In genomic region chr5:74595143-74595915, GRCh38 we compare ENCODE assay signal across 13 cellular contexts. TPM values are rescaled to one million over a fixed set of nuclear protein-coding genes. Genes with fewer than 3 reads are reported as not detected.
DNase-seq lines count a peak whose midpoint lies in the region; ATAC-seq and TF ChIP-seq lines count a peak whose summit lies in the region.
"Had no signal": no experiment of that assay in that cellular context is flagged by ENCODE, and none has a peak within 500 bp of the region (broad histone marks: within the 10 kb centered on the region; RNA-seq: fewer than 3 reads in every experiment).

No MANE protein-coding gene starts in this region.

- H3K4me1 Mint-ChIP-seq in nephron: peaks cover 28% of the 10 kb centered on the region
- no peaks in the 10 kb centered on the region for H3K4me1 Mint-ChIP-seq in CD8-positive, alpha-beta T cell (ENCODE audit: low read depth)
- H3K4me1 Mint-ChIP-seq in stimulated activated effector memory CD8-positive, alpha-beta T cell treated with anti-CD3 and anti-CD28 coated beads, Interleukin-12 subunit alpha, Interleukin-12 subunit beta, amount 100 ng/mL, for 72 hours: no peaks in the 10 kb centered on the region
- H3K4me1 Mint-ChIP-seq: activated B cell treated with CpG ODN at 0.5 μM for 24 hours had no signal

- H3K27me3 Mint-ChIP-seq in nephron (ENCODE audit: low read depth): no peaks in the 10 kb centered on the region
- peaks cover 2% of the 10 kb centered on the region for H3K27me3 Mint-ChIP-seq in CD8-positive, alpha-beta T cell (ENCODE audit: low read depth)

- no peak for ATAC-seq in CD8-positive, alpha-beta T cell
- no peak for ATAC-seq in upper lobe of left lung (ENCODE audit: low FRiP score in 2 of 2)
- ATAC-seq in stimulated activated effector memory CD8-positive, alpha-beta T cell treated with anti-CD3 and anti-CD28 coated beads, Interleukin-12 subunit alpha, Interleukin-12 subunit beta, amount 100 ng/mL, for 72 hours: no peak
- ATAC-seq: activated T-cell treated with anti-CD3 and anti-CD28 coated beads, Interleukin-2, amount 50 U/mL, for 72 hours had no signal

- no peaks in the 10 kb centered on the region for H3K36me3 Mint-ChIP-seq in nephron (ENCODE audit: low read depth)
- no peaks in the 10 kb centered on the region for H3K36me3 Mint-ChIP-seq in CD8-positive, alpha-beta T cell
- no peaks in the 10 kb centered on the region for H3K36me3 Mint-ChIP-seq in stimulated activated effector memory CD8-positive, alpha-beta T cell treated with anti-CD3 and anti-CD28 coated beads, Interleukin-12 subunit alpha, Interleukin-12 subunit beta, amount 100 ng/mL, for 72 hours

- CTCF ChIA-PET in RWPE1 (lab: Yijun Ruan, JAX): interaction anchor here (0.6 to 0.8 kb wide), 2 partner anchors 9 to 150 kb away, joined by 3 read pairs; no protein-coding TSS in a partner anchor
- CTCF ChIA-PET in CD8-positive, alpha-beta T cell (lab: Charles Lee): interaction anchor here (0.7 to 0.8 kb wide), 2 partner anchors 9 to 678 kb away, joined by 3 read pairs; no protein-coding TSS in a partner anchor

- no peak overlapping the region for H3K4me3 Mint-ChIP-seq in nephron
- H3K4me3 Mint-ChIP-seq in CD8-positive, alpha-beta T cell: no peak overlapping the region
- H3K4me3 Mint-ChIP-seq in stimulated activated effector memory CD8-positive, alpha-beta T cell treated with anti-CD3 and anti-CD28 coated beads, Interleukin-12 subunit alpha, Interleukin-12 subunit beta, amount 100 ng/mL, for 72 hours: no peak overlapping the region
- H3K4me3 Mint-ChIP-seq: activated B cell treated with CpG ODN at 0.5 μM for 24 hours; activated T-cell treated with anti-CD3 and anti-CD28 coated beads, Interleukin-2, amount 50 U/mL, for 72 hours had no signal

- H3K9me3 Mint-ChIP-seq in nephron: no peaks in the 10 kb centered on the region
- H3K9me3 Mint-ChIP-seq in CD8-positive, alpha-beta T cell: no peaks in the 10 kb centered on the region
- no peaks in the 10 kb centered on the region for H3K9me3 Mint-ChIP-seq in stimulated activated effector memory CD8-positive, alpha-beta T cell treated with anti-CD3 and anti-CD28 coated beads, Interleukin-12 subunit alpha, Interleukin-12 subunit beta, amount 100 ng/mL, for 72 hours
- H3K9me3 Mint-ChIP-seq: activated B cell treated with CpG ODN at 0.5 μM for 24 hours; activated T-cell treated with anti-CD3 and anti-CD28 coated beads, Interleukin-2, amount 50 U/mL, for 72 hours had no signal

- H3K27me3 ChIP-seq in CD8-positive, alpha-beta T cell (ENCODE audit: insufficient read depth, low read length): no peaks in the 10 kb centered on the region
- H3K27me3 ChIP-seq in upper lobe of left lung: no peaks in the 10 kb centered on the region
- H3K27me3 ChIP-seq: neutrophil had no signal

- POLR2A ChIA-PET in RWPE1 (lab: Yijun Ruan, JAX; ENCODE audit: low non-redundant PET): no interaction called here
- POLR2A ChIA-PET in CD8-positive, alpha-beta T cell (lab: Charles Lee): no interaction called here

- no peak overlapping the region for H3K4me3 ChIP-seq in fibroblast of villous mesenchyme (ENCODE audit: low read depth, low read length)
- no peak overlapping the region for H3K4me3 ChIP-seq in CD8-positive, alpha-beta T cell (ENCODE audit: low read depth, low read length)
- no peak overlapping the region for H3K4me3 ChIP-seq in upper lobe of left lung

- H3K4me1 ChIP-seq in CD8-positive, alpha-beta T cell (ENCODE audit: insufficient read depth, low read length): no peaks in the 10 kb centered on the region
- peaks cover 0 to 8% (median 2%) of the 10 kb centered on the region in 4 donors for H3K4me1 ChIP-seq in upper lobe of left lung

- TF ChIP-seq POLR2A in upper lobe of left lung (IDR thresholded peaks at IDR 0.05): no peak

- H3K36me3 ChIP-seq in CD8-positive, alpha-beta T cell (ENCODE audit: insufficient read depth, low read length): no peaks in the 10 kb centered on the region
- no peaks in the 10 kb centered on the region for H3K36me3 ChIP-seq in upper lobe of left lung
- H3K36me3 ChIP-seq: neutrophil had no signal

- WGBS in upper lobe of left lung, 2 donors: 52 to 59% methylated on average over 4 of the region's 4 CpGs

- no peaks in the 10 kb centered on the region for H3K9me3 ChIP-seq in CD8-positive, alpha-beta T cell (ENCODE audit: low read length)
- H3K9me3 ChIP-seq in upper lobe of left lung: no peaks in the 10 kb centered on the region
- H3K9me3 ChIP-seq: neutrophil had no signal

- peak overlapping the region in 2 of 3 experiments; percentile 9 to 23 for H3K27ac Mint-ChIP-seq in nephron
- H3K27ac Mint-ChIP-seq in CD8-positive, alpha-beta T cell: no peak overlapping the region
- no peak overlapping the region for H3K27ac Mint-ChIP-seq in stimulated activated effector memory CD8-positive, alpha-beta T cell treated with anti-CD3 and anti-CD28 coated beads, Interleukin-12 subunit alpha, Interleukin-12 subunit beta, amount 100 ng/mL, for 72 hours
- H3K27ac Mint-ChIP-seq: activated B cell treated with CpG ODN at 0.5 μM for 24 hours; activated T-cell treated with anti-CD3 and anti-CD28 coated beads, Interleukin-2, amount 50 U/mL, for 72 hours had no signal

- no peak overlapping the region for H3K27ac ChIP-seq in RWPE1
- H3K27ac ChIP-seq in CD8-positive, alpha-beta T cell (ENCODE audit: low read depth, low read length): no peak overlapping the region
- peak overlapping the region in 1 of 4 donors; percentile 32 for H3K27ac ChIP-seq in upper lobe of left lung
- H3K27ac ChIP-seq: neutrophil had no signal

- TF ChIP-seq CTCF in RWPE1 (conservative IDR thresholded peaks at IDR 0.05; ENCODE audit: low read depth) (no peak), fibroblast of villous mesenchyme (IDR thresholded peaks at IDR 0.05; ENCODE audit: insufficient read depth, low read depth, low read length) (no peak), nephron (IDR thresholded peaks at IDR 0.05; ENCODE audit: unreplicated experiment in 3 of 3) (no peak), upper lobe of left lung (IDR thresholded peaks at IDR 0.05) (no peak)
- no peak for TF ChIP-seq CTCF in CD8-positive, alpha-beta T cell (IDR thresholded peaks at IDR 0.05)

- no peak for TF ChIP-seq EP300 in upper lobe of left lung (IDR thresholded peaks at IDR 0.05)

- DNase-seq in ELF-1 (ENCODE audit: low read depth, low spot score): peak; percentile 51
- DNase-seq in RWPE1 (ENCODE audit: low spot score): peak; percentile 31
- DNase-seq in fibroblast of villous mesenchyme (ENCODE audit: low read depth): peak; percentile 69
- no peak for DNase-seq in CD8-positive, alpha-beta T cell
- no peak for DNase-seq in upper lobe of left lung
- DNase-seq in NCI-H1092 (lab: John Stamatoyannopoulos, UW): no peak
- DNase-seq in stimulated activated effector memory CD8-positive, alpha-beta T cell treated with anti-CD3 and anti-CD28 coated beads, Interleukin-12 subunit alpha, Interleukin-12 subunit beta, amount 100 ng/mL, for 72 hours (ENCODE audit: low spot score in 2 of 2): no peak
- DNase-seq: activated B cell treated with CpG ODN at 0.5 μM for 24 hours; activated T-cell treated with anti-CD3 and anti-CD28 coated beads, Interleukin-2, amount 50 U/mL, for 72 hours; hippocampal formation; NCI-H2107 had no signal

- intact Hi-C loops in CD8-positive, alpha-beta T cell (cut with DNase I, micrococcal nuclease): no loop called here

RNA-seq across cellular contexts. Expression of gene ENC1, which starts 45.2 kb away (rescaled TPM):
- total RNA-seq in fibroblast of villous mesenchyme (50.3 and 72.1 TPM in 2 replicates), upper lobe of left lung (10 to 100 TPM in 5 of 6 donors, 1 to 10 TPM in 1; 9.5 to 34.1 (median 18.0) TPM)
- total RNA-seq in CD8-positive, alpha-beta T cell: 10 to 100 TPM; 44.2 to 51.1 TPM

Comparison
In these comparisons a context has a peak if more than half of its experiments do, and no peak if none do; other contexts are left out.
1. DNase-seq: peak in ELF-1 (single experiment), RWPE1 (single experiment) and fibroblast of villous mesenchyme (single experiment); none in CD8-positive, alpha-beta T cell (0 of 7), upper lobe of left lung (0 of 2), NCI-H1092 (single experiment) and stimulated activated effector memory CD8-positive, alpha-beta T cell treated with anti-CD3 and anti-CD28 coated beads, Interleukin-12 subunit alpha, Interleukin-12 subunit beta, amount 100 ng/mL, for 72 hours (0 of 2).
2. H3K27ac Mint-ChIP-seq: peak in nephron (2 of 3); none in CD8-positive, alpha-beta T cell (single experiment) and stimulated activated effector memory CD8-positive, alpha-beta T cell treated with anti-CD3 and anti-CD28 coated beads, Interleukin-12 subunit alpha, Interleukin-12 subunit beta, amount 100 ng/mL, for 72 hours (single experiment).